ENCODE assay signal across 8 cellular contexts in the genomic region with DNA sequence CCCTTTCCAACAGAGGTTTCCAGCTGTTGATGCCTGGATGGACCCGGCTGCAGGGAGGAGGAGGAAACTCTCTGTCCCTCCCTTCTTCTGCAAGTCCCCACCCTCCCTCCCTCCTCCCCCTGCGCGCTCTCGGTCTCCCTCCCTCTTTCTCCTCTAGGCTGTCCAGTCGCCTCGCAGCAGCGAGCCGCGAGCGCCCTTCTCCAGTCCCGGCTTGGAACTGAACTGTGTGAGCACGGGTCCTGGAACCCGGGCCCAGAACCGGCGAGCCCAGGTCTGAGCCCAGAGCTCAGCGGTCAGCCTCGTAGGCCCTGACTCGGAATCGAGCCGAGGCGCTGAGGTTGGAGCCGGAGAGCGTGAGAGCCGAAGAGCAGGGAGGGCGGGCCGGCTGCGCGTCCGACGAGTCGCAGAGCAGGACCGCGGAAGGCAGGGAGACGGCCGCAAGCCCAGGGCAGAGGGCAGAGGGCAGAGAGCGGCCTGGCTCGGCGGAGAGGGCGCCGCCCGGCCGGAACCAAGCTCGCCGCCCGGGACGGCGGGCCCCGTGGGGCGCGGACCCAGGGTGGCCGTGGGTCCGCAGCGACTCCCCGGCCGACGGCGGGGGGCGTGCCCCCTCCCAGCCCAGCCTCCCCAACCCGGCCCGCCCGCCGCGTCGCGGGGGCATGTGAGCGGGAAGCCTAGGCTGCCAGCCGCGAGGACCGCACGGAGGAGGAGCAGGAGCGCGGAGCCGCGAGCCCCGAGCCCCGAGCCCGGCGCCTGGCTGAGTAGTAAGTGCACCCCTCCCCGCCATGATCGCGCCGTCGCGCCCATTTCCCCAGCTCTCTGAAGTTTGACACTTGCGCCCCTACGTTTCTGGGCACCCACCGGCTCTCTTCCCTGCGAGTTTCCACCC. TPM values are rescaled to one million over a fixed set of nuclear protein-coding genes. Genes with fewer than 3 reads are reported as not detected.
DNase-seq lines count a peak whose midpoint lies in the region; ATAC-seq and TF ChIP-seq lines count a peak whose summit lies in the region.

A gene (plus strand): TSS at position 165 of the 886 bp plus-strand sequence. CDS start 39,801 bp downstream, outside the sequence.

- BruUV-seq in PC-3 (replicated peaks; lab: Mats Ljungman, UMichigan), result no TSS peak

- peak within 1 kb of the TSS in 3 of 11 experiments; percentile 31 to 54 (median 43); a peak in 6 of 22 replicates for H3K27ac ChIP-seq in BLaER1 treated with 17β-estradiol and CSF1 and Interleukin-3, amounts not matched to agents 10 nM and 100 nM
- peak within 1 kb of the TSS; percentile 57 for H3K27ac ChIP-seq in PC-3 (ENCODE audit: low read length)
- H3K27ac ChIP-seq in ascending aorta, result peak within 1 kb of the TSS; percentile 74 to 78
- H3K27ac ChIP-seq in heart left ventricle, result peak within 1 kb of the TSS; percentile 77 to 95 (median 90)

- H3K9me2 ChIP-seq in PC-3 (replicated peaks; ENCODE audit: low read length), result no peaks in the 10 kb centered on the region

- peak within 1 kb of the TSS; percentile 71 for H2AFZ ChIP-seq in PC-3 (ENCODE audit: low read length)

- H4K20me1 ChIP-seq in BLaER1 treated with 17β-estradiol and CSF1 and Interleukin-3, amounts not matched to agents 10 nM and 100 nM, result peaks cover 0 to 38% (median 16%) of the 10 kb centered on the region in 11 experiments; a peak in 14 of 22 replicates
- peaks cover 30% of the 10 kb centered on the region for H4K20me1 ChIP-seq in PC-3 (ENCODE audit: low read length)

- peaks cover 0 to 19% (median 5%) of the 10 kb centered on the region in 11 experiments; a peak in 6 of 22 replicates for H3K9me3 ChIP-seq in BLaER1 treated with 17β-estradiol and CSF1 and Interleukin-3, amounts not matched to agents 10 nM and 100 nM (replicated peaks in 1 of 11)
- H3K9me3 ChIP-seq in PC-3 (ENCODE audit: low read length) (no peaks in the 10 kb centered on the region), ascending aorta (no peaks in the 10 kb centered on the region), heart left ventricle (no peaks in the 10 kb centered on the region)

- WGBS in heart left ventricle, 4 donors, result 0 to 1% (median 1%) methylated on average over 33 to 88 of the region's 88 CpGs

- H3K4me2 ChIP-seq in BLaER1 treated with 17β-estradiol and CSF1 and Interleukin-3, amounts not matched to agents 10 nM and 100 nM, result peak within 1 kb of the TSS; percentile 93 to 98 (median 95)
- peak within 1 kb of the TSS; percentile 97 for H3K4me2 ChIP-seq in PC-3 (ENCODE audit: low read length)

- ATAC-seq in PC-3, result peak; percentile 78
- peak; percentile 85 to 90 (median 86) for ATAC-seq in heart left ventricle
- ATAC-seq in HG02938 (IDR thresholded peaks at IDR 0.05; ENCODE audit: unreplicated experiment), result no peak

- H3K27me3 ChIP-seq in BLaER1 treated with 17β-estradiol and CSF1 and Interleukin-3, amounts not matched to agents 10 nM and 100 nM, result peaks cover 48 to 83% (median 72%) of the 10 kb centered on the region in 11 experiments
- no peaks in the 10 kb centered on the region for H3K27me3 ChIP-seq in PC-3 (ENCODE audit: low read length)
- no peaks in the 10 kb centered on the region for H3K27me3 ChIP-seq in ascending aorta
- peaks cover 0 to 49% (median 0%) of the 10 kb centered on the region in 9 donors for H3K27me3 ChIP-seq in heart left ventricle

- peaks cover 52% of the 10 kb centered on the region for H3K79me2 ChIP-seq in PC-3 (ENCODE audit: low read length)

- CTCF ChIA-PET in PC-3 (lab: Charles Lee), result interaction anchor here (0.6 to 1.3 kb wide), 4 partner anchors 56 to 212 kb away, joined by 3 to 4 read pairs (median 4); no protein-coding TSS in a partner anchor

- TF ChIP-seq CTCF in PC-3 (conservative IDR thresholded peaks at IDR 0.05; ENCODE audit: low read depth, low read length) (peak; percentile 32), ascending aorta (IDR thresholded peaks at IDR 0.05) (peak; percentile 2 to 32 (median 24)), heart left ventricle (IDR thresholded peaks at IDR 0.05) (peak in 6 of 12 donors; percentile 13 to 43 (median 32)), GM10266 (IDR thresholded peaks at IDR 0.05; ENCODE audit: control insufficient read depth, insufficient read depth, low read depth, missing control alignments) (no peak)

- no peaks in the 10 kb centered on the region for H3F3A ChIP-seq in PC-3 (ENCODE audit: low read length, unreplicated experiment)

- no peaks in the 10 kb centered on the region for H3K36me3 ChIP-seq in BLaER1 treated with 17β-estradiol and CSF1 and Interleukin-3, amounts not matched to agents 10 nM and 100 nM
- H3K36me3 ChIP-seq in PC-3 (ENCODE audit: low read depth, low read length), result no peaks in the 10 kb centered on the region; the same call in 1 of the 2 replicates
- no peaks in the 10 kb centered on the region for H3K36me3 ChIP-seq in ascending aorta
- no peaks in the 10 kb centered on the region for H3K36me3 ChIP-seq in heart left ventricle

- POLR2A ChIA-PET in PC-3 (lab: Charles Lee; ENCODE audit: unreplicated experiment), result no interaction called here

- intact Hi-C loops in PC-3 (cut with micrococcal nuclease), result loop anchor here (1.0 kb wide), 3 partner anchors 54 to 212 kb away; a partner anchor contains a TSS
- intact Hi-C loops in ascending aorta (cut with DNase I), result loop anchor here (1.0 kb wide), 1 partner anchor 54 kb away; no protein-coding TSS in a partner anchor
- intact Hi-C loops in heart left ventricle (cut with DNase I), result loop anchor here in 7 of 10 donors (1.0 to 10.0 kb wide), 7 partner anchors 54 to 202 kb away; no protein-coding TSS in a partner anchor

- H3K9ac ChIP-seq in BLaER1 treated with 17β-estradiol and CSF1 and Interleukin-3, amounts not matched to agents 10 nM and 100 nM, result peak within 1 kb of the TSS; percentile 40 to 72 (median 63); a peak in 21 of 22 replicates
- H3K9ac ChIP-seq in PC-3 (ENCODE audit: low read length), result peak within 1 kb of the TSS; percentile 80

- H3K4me3 ChIP-seq in BLaER1 treated with 17β-estradiol and CSF1 and Interleukin-3, amounts not matched to agents 10 nM and 100 nM, result peak within 1 kb of the TSS; percentile 59 to 75 (median 66)
- H3K4me3 ChIP-seq in PC-3 (ENCODE audit: low read length), result peak within 1 kb of the TSS; percentile 88
- peak within 1 kb of the TSS; percentile 65 to 89 for H3K4me3 ChIP-seq in ascending aorta
- peak within 1 kb of the TSS; percentile 68 to 93 (median 82) for H3K4me3 ChIP-seq in heart left ventricle

- peak in 1 of 2 donors; percentile 86 for TF ChIP-seq POLR2A in heart left ventricle (IDR thresholded peaks at IDR 0.05)

- peaks cover 14 to 23% (median 19%) of the 10 kb centered on the region in 10 experiments for H3K4me1 ChIP-seq in BLaER1 treated with 17β-estradiol and CSF1 and Interleukin-3, amounts not matched to agents 10 nM and 100 nM
- H3K4me1 ChIP-seq in PC-3 (ENCODE audit: insufficient read depth, low read length) (peaks cover 27% of the 10 kb centered on the region), ascending aorta (peaks cover 0 to 14% of the 10 kb centered on the region in 2 donors), heart left ventricle (peaks cover 0 to 53% (median 23%) of the 10 kb centered on the region in 12 donors)

- DNase-seq in HT1080 (ENCODE audit: low read depth) (peak; percentile 76), PC-3 (peak; percentile 89), ascending aorta (ENCODE audit: low spot score in 2 of 2) (peak; percentile 46 to 92), heart left ventricle (peak; percentile 88 to 92 (median 90)), non-pigmented ciliary epithelial cell (ENCODE audit: low read depth) (peak; percentile 50), GM10266 (ENCODE audit: extremely low spot score) (no peak)

RNA-seq across cellular contexts. Expression of the gene that starts here (rescaled TPM):
- 7.4 and 7.9 TPM in 2 replicates for total RNA-seq in HT1080 (2014; rRNA removed; shearing (Covaris generic))
- polyA plus RNA-seq in HT1080 (2015; cell fraction: cytosol; rRNA removed), result 3.6 and 4.7 TPM in 2 replicates
- 7.4 and 9.6 TPM in 2 replicates for polyA plus RNA-seq in HT1080 (2015; cell fraction: nucleus; rRNA removed)
- 81.9 and 93.1 TPM in 2 replicates for total RNA-seq in PC-3 (2014; rRNA removed)
- 70.1 TPM for total RNA-seq in ascending aorta
- 10 to 100 TPM in 8 of 9 donors, 1 to 10 TPM in 1; 8.8 to 16.0 (median 13.0) TPM for total RNA-seq in heart left ventricle
- polyA plus RNA-seq in heart left ventricle, result 1 to 10 TPM; 8.2 to 8.5 TPM
